Comparison of ENCODE assay signal across 16 cellular contexts in the genomic region with DNA sequence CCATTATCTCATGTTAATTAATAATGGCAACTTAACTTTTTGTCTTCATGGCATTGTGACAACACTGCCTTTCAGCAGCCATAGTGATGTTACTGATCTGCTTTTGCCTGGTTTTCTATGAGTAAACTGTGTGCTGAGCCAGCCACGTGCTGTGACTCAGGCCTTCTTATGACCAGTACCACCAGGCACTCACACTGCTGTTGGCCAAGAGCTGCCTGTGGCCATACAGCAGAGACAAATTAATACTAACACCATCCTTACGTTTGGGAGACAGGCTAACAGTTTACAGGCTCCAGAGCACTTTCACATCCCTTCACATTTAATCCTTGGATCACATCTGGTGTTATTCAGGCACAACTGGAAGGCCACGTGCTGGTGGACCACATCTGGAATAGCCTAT.
A peak's percentile ranks its signal among the peaks of the same experiment; 100 is the strongest.
DNase-seq lines count a peak whose midpoint lies in the region; ATAC-seq and TF ChIP-seq lines count a peak whose summit lies in the region.
"Had no signal": no experiment of that assay in that cellular context is flagged by ENCODE, and none has a peak within 500 bp of the region (broad histone marks: within the 10 kb centered on the region; RNA-seq: fewer than 3 reads in every experiment).

No MANE protein-coding gene starts in this region.

- no TSS peak for BruUV-seq in PC-9 (replicated peaks; lab: Mats Ljungman, UMichigan)

- CTCF ChIA-PET in PC-9 (lab: Charles Lee) = no interaction called here

- H3K27me3 ChIP-seq in PC-9 (ENCODE audit: insufficient read depth, low read depth) = no peaks in the 10 kb centered on the region
- H3K27me3 ChIP-seq: right lobe of liver had no signal

- H3F3A ChIP-seq in PC-9 (ENCODE audit: insufficient read depth, low read depth) = peaks cover 26% of the 10 kb centered on the region

- no peak for ATAC-seq in HG02870 (IDR thresholded peaks at IDR 0.05; ENCODE audit: unreplicated experiment)
- ATAC-seq: GM12878, WTC11 had no signal

- no peaks in the 10 kb centered on the region for H3K36me3 ChIP-seq in PC-9 (ENCODE audit: low read depth)
- H3K36me3 ChIP-seq: right lobe of liver had no signal

- TF ChIP-seq CTCF in AG10803 (conservative IDR thresholded peaks at IDR 0.05; ENCODE audit: low read length) (no peak), PC-9 (conservative IDR thresholded peaks at IDR 0.05) (no peak)

- H3K4me1 ChIP-seq in PC-9 (replicated peaks; ENCODE audit: insufficient read depth) = peaks cover 43% of the 10 kb centered on the region
- H3K4me1 ChIP-seq: right lobe of liver had no signal

- H3K9me2 ChIP-seq in PC-9 (ENCODE audit: insufficient read depth) = no peaks in the 10 kb centered on the region

- H3K9me3 ChIP-seq in PC-9 (ENCODE audit: insufficient read depth, low read depth) = peaks cover 14% of the 10 kb centered on the region; the same call in 1 of the 2 replicates
- H3K9me3 ChIP-seq: right lobe of liver had no signal

- H4K20me1 ChIP-seq in PC-9 (ENCODE audit: insufficient read depth) = no peaks in the 10 kb centered on the region

- no peak overlapping the region for H3K27ac ChIP-seq in PC-9
- H3K27ac ChIP-seq: right lobe of liver had no signal

- H3K4me3 ChIP-seq in AG10803 (ENCODE audit: low read length) = no peak overlapping the region
- no peak overlapping the region for H3K4me3 ChIP-seq in PC-9
- H3K4me3 ChIP-seq: GM12878, right lobe of liver had no signal

- no peak overlapping the region for H3K4me2 ChIP-seq in PC-9

- H3K79me2 ChIP-seq in PC-9 (ENCODE audit: low read depth) = no peaks in the 10 kb centered on the region

- no peak overlapping the region for H2AFZ ChIP-seq in PC-9

- DNase-seq in AG10803 (ENCODE audit: low read depth) (peak; percentile 97), NCI-H226 (peak; percentile 78), dedifferentiated amniotic fluid mesenchymal stem cell (ENCODE audit: extremely low spot score) (peak; percentile 61), myocyte (ENCODE audit: low read depth) (peak; percentile 61), Kasumi-1 (lab: John Stamatoyannopoulos, UW) (no peak), NCI-H2107 (lab: John Stamatoyannopoulos, UW) (no peak), PC-9 (no peak)
- DNase-seq: activated T-cell treated with anti-CD3 and anti-CD28 coated beads, Interleukin-2, amount 50 U/mL, for 72 hours; CD8-positive, alpha-beta memory T cell; hypothalamus; NCI-H1930; right lobe of liver; RPMI8226 had no signal

- POLR2A ChIA-PET in PC-9 (lab: Charles Lee; ENCODE audit: unreplicated experiment) = no interaction called here

- intact Hi-C loops in PC-9 (cut with micrococcal nuclease; ENCODE audit: unreplicated experiment) = loop anchor here (5.0 kb wide), 1 partner anchor 601 kb away; no protein-coding TSS in a partner anchor

Comparison
In these comparisons a context has a peak if more than half of its experiments do, and no peak if none do; other contexts are left out.
1. DNase-seq: peak in AG10803 (single experiment), NCI-H226 (single experiment), dedifferentiated amniotic fluid mesenchymal stem cell (single experiment) and myocyte (single experiment); none in Kasumi-1 (0 of 2), NCI-H2107 (single experiment) and PC-9 (0 of 2).